In the genomic region with DNA sequence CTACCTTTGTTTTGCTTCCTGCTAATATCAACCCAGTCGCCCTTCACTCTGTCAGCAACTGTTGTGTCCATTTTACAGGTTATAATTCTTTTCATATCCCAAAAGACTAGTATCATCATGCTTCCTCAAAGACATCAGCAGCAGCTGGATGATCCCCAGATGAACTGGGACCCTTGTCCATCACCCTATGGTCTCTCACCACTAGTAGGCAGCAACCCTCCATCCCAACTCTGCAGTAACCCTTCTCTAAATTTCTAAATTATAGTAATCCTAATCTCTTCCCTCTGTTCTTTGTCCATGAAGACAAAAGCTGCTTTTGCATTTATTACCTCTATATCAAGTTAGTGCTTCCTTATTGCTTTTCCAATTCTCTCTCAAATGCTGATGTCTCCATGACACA, we compare ENCODE assay signal across 18 cellular contexts.
DNase-seq lines count a peak whose midpoint lies in the region; ATAC-seq and TF ChIP-seq lines count a peak whose summit lies in the region.
"Had no signal": no experiment of that assay in that cellular context is flagged by ENCODE, and none has a peak within 500 bp of the region (broad histone marks: within the 10 kb centered on the region; RNA-seq: fewer than 3 reads in every experiment).

No MANE protein-coding gene starts in this region.

- no peaks in the 10 kb centered on the region for H3K9me3 Mint-ChIP-seq in activated naive CD4-positive, alpha-beta T cell treated with anti-CD3 and anti-CD28 coated beads for 36 hours
- no peaks in the 10 kb centered on the region for H3K9me3 Mint-ChIP-seq in endothelial cell (ENCODE audit: unreplicated experiment)

- peaks cover 2% of the 10 kb centered on the region for H3K27me3 Mint-ChIP-seq in activated naive CD4-positive, alpha-beta T cell treated with anti-CD3 and anti-CD28 coated beads for 36 hours (ENCODE audit: low read depth)
- no peaks in the 10 kb centered on the region for H3K27me3 Mint-ChIP-seq in endothelial cell (ENCODE audit: unreplicated experiment)

- H3K27me3 ChIP-seq in NT2/D1 (ENCODE audit: insufficient read depth, insufficient read length) = no peaks in the 10 kb centered on the region
- H3K27me3 ChIP-seq: colonic mucosa, thyroid gland had no signal

- no peaks in the 10 kb centered on the region for H3K9me3 ChIP-seq in NT2/D1 (ENCODE audit: insufficient read depth, low read length)
- H3K9me3 ChIP-seq: A549, colonic mucosa, thyroid gland had no signal

- no peaks in the 10 kb centered on the region for H3K4me1 ChIP-seq in NT2/D1 (ENCODE audit: insufficient read depth, insufficient read length)
- H3K4me1 ChIP-seq: A549, colonic mucosa, thyroid gland had no signal

- H3K36me3 Mint-ChIP-seq in activated naive CD4-positive, alpha-beta T cell treated with anti-CD3 and anti-CD28 coated beads for 36 hours (ENCODE audit: low read depth) = no peaks in the 10 kb centered on the region
- H3K36me3 Mint-ChIP-seq in endothelial cell (ENCODE audit: low read depth, unreplicated experiment) = no peaks in the 10 kb centered on the region
- H3K36me3 Mint-ChIP-seq: CD4-positive, alpha-beta memory T cell had no signal

- CTCF ChIA-PET in activated naive CD4-positive, alpha-beta T cell treated with anti-CD3 and anti-CD28 coated beads for 36 hours (lab: Charles Lee) = interaction anchor here (0.6 to 1.1 kb wide), 5 partner anchors 33 to 1319 kb away, joined by 3 to 4 read pairs (median 3); no protein-coding TSS in a partner anchor

- H3K4me3 ChIP-seq in NT2/D1 (ENCODE audit: insufficient read length, low read depth) = no peak overlapping the region
- H3K4me3 ChIP-seq: A549, colonic mucosa, thyroid gland had no signal

- intact Hi-C loops in activated naive CD4-positive, alpha-beta T cell treated with anti-CD3 and anti-CD28 coated beads for 36 hours (cut with micrococcal nuclease) = loop anchor here (2.0 kb wide), 2 partner anchors 331 to 521 kb away; no protein-coding TSS in a partner anchor

- ATAC-seq in HG02798 (IDR thresholded peaks at IDR 0.05; ENCODE audit: poor library complexity, unreplicated experiment) = no peak
- ATAC-seq in stimulated activated naive CD8-positive, alpha-beta T cell treated with anti-CD3 and anti-CD28 coated beads, Interleukin-15, Interleukin-2, amounts not matched to agents 100 U/mL and 50 U/mL, for 24 hours = no peak
- ATAC-seq: A549 had no signal

- no peak overlapping the region for H3K4me3 Mint-ChIP-seq in activated naive CD4-positive, alpha-beta T cell treated with anti-CD3 and anti-CD28 coated beads for 36 hours
- no peak overlapping the region for H3K4me3 Mint-ChIP-seq in endothelial cell (ENCODE audit: unreplicated experiment)
- H3K4me3 Mint-ChIP-seq: CD4-positive, alpha-beta memory T cell had no signal

- no peak overlapping the region for H3K9ac ChIP-seq in NT2/D1 (ENCODE audit: insufficient read length, low read depth)

- no peaks in the 10 kb centered on the region for H3K36me3 ChIP-seq in NT2/D1 (ENCODE audit: insufficient read depth, insufficient read length, low read length)
- H3K36me3 ChIP-seq: colonic mucosa, thyroid gland had no signal

- no peak overlapping the region for H3K27ac Mint-ChIP-seq in activated naive CD4-positive, alpha-beta T cell treated with anti-CD3 and anti-CD28 coated beads for 36 hours
- no peak overlapping the region for H3K27ac Mint-ChIP-seq in endothelial cell (ENCODE audit: unreplicated experiment)
- H3K27ac Mint-ChIP-seq: CD4-positive, alpha-beta memory T cell had no signal

- peak; percentile 35 for TF ChIP-seq CTCF in endothelial cell (IDR thresholded peaks at IDR 0.05; ENCODE audit: unreplicated experiment)

- no peaks in the 10 kb centered on the region for H3K4me1 Mint-ChIP-seq in activated naive CD4-positive, alpha-beta T cell treated with anti-CD3 and anti-CD28 coated beads for 36 hours (ENCODE audit: low read depth)
- H3K4me1 Mint-ChIP-seq in endothelial cell (ENCODE audit: unreplicated experiment) = no peaks in the 10 kb centered on the region
- H3K4me1 Mint-ChIP-seq: CD4-positive, alpha-beta memory T cell had no signal

- peak; percentile 8 for DNase-seq in activated naive CD4-positive, alpha-beta T cell treated with anti-CD3 and anti-CD28 coated beads for 36 hours
- no peak for DNase-seq in activated naive CD4-positive, alpha-beta T cell treated with anti-CD3 and anti-CD28 coated beads, Interleukin-2, amount 50 U/mL, for 16 hours
- peak; percentile 0 for DNase-seq in NT2/D1 (ENCODE audit: low read depth, low spot score)
- DNase-seq in endothelial cell (ENCODE audit: low spot score) = no peak
- DNase-seq in activated CD4-positive, alpha-beta T cell treated with anti-CD3 and anti-CD28 coated beads, Interleukin-2, amount 50 U/mL, for 4 hours = no peak
- DNase-seq in NOMO-1 treated with dmso at 0.1 percent for 144 hours (lab: John Stamatoyannopoulos, UW; ENCODE audit: unreplicated experiment) = no peak
- no peak for DNase-seq in stimulated activated naive CD8-positive, alpha-beta T cell treated with anti-CD3 and anti-CD28 coated beads, Interleukin-15, Interleukin-2, amounts not matched to agents 100 U/mL and 50 U/mL, for 24 hours
- DNase-seq: amniotic stem cell; CD4-positive, alpha-beta memory T cell; colonic mucosa; EL; NCI-H146; NCI-H446; stimulated activated CD4-positive, alpha-beta T cell treated with anti-CD3 and anti-CD28 coated beads, Interleukin-2, amount 100 ng/mL, for 48 hours; stimulated activated CD8-positive, alpha-beta memory T cell treated with anti-CD3 and anti-CD28 coated beads, Interleukin-4, amount 100 ng/mL, for 48 hours; thyroid gland had no signal

Comparison
In these comparisons a context has a peak if more than half of its experiments do, and no peak if none do; other contexts are left out.
1. DNase-seq: peak in activated naive CD4-positive, alpha-beta T cell treated with anti-CD3 and anti-CD28 coated beads for 36 hours (single experiment) and NT2/D1 (single experiment); none in activated naive CD4-positive, alpha-beta T cell treated with anti-CD3 and anti-CD28 coated beads, Interleukin-2, amount 50 U/mL, for 16 hours (single experiment), endothelial cell (single experiment), activated CD4-positive, alpha-beta T cell treated with anti-CD3 and anti-CD28 coated beads, Interleukin-2, amount 50 U/mL, for 4 hours (0 of 2), NOMO-1 treated with dmso at 0.1 percent for 144 hours (single experiment) and stimulated activated naive CD8-positive, alpha-beta T cell treated with anti-CD3 and anti-CD28 coated beads, Interleukin-15, Interleukin-2, amounts not matched to agents 100 U/mL and 50 U/mL, for 24 hours (single experiment).